ENCODE assay signal across 13 cellular contexts in the genomic region with DNA sequence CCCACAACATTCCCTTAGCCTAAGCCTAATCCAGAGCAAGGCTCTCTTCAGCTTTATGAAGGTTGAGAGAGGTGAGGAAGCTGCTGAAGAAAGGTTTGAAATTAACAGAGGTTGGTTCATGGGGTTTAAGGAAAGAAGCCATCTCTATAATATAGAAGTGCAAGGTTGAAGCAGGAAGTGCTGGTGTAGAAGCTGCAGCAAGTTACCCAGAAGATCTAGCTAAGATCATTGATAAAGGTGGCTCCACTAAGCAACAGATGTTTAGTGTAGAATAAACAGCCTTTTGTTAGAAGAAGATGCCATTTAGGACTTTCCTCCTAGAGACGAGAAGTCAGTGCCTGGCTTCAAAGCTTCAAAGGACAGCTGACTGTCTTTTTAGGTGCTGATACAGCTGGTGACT.
"Had no signal": no experiment of that assay in that cellular context is flagged by ENCODE, and none has a peak within 500 bp of the region (broad histone marks: within the 10 kb centered on the region; RNA-seq: fewer than 3 reads in every experiment).

No MANE protein-coding gene starts in this region.

- H3K4me3 ChIP-seq: body of pancreas, gastrocnemius medialis, stomach, tibial nerve had no signal

- H3K9me3 ChIP-seq: body of pancreas, gastrocnemius medialis, stomach, tibial nerve had no signal

- H3K4me1 ChIP-seq: body of pancreas, gastrocnemius medialis, parathyroid adenoma, tibial nerve had no signal

- H3K27ac ChIP-seq: body of pancreas, gastrocnemius medialis, parathyroid adenoma, tibial nerve had no signal

- H3K27me3 ChIP-seq: body of pancreas, gastrocnemius medialis, stomach, tibial nerve had no signal

- DNase-seq: activated CD8-positive, alpha-beta memory T cell treated with anti-CD3 and anti-CD28 coated beads, Interleukin-2, amount 50 U/mL, for 48 hours; activated naive CD4-positive, alpha-beta T cell treated with anti-CD3 and anti-CD28 coated beads, Interleukin-2, amount 50 U/mL, for 16 hours; body of pancreas; central memory CD4-positive, alpha-beta T cell; cortex of kidney; effector CD8-positive, alpha-beta T cell; gastrocnemius medialis; kidney; mesendoderm; retina; stomach had no signal
